14 cellular contexts compared by ENCODE assay signal in the genomic region with DNA sequence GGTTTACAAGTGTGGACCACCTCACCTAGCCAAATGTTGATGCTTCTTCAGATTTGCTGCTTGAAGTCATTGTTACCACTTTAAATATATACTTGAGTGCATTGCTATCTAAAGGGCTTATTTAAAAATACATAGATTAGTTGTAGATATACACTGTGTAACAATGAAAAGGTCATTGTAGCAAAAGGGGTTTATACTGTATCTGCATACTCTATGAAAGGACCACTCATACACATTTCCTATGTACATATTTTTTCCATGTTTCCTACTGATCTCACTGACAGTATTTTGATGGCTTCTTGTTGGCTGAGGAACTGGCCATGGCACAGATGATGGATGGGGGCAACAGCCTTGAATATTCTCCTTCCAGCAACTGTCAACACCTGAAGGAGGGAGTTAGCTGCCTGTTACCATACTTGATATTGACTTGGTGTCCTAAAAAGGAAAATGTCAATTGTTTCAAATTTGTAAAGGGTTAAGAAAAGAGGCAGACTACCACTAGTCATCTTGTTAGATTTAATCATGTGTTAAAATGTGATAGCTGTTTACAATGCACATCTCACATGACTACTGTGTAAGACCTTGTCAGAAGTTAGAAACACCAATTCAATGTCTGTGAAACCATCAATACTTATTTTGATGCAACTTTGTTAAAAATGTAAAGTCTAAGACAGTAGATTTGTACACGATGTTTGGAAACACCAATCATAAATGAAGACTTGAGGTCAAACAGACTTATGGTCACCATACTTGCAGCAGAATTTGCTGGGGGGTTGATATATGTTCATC. TPM values are rescaled to one million over a fixed set of nuclear protein-coding genes. Genes with fewer than 3 reads are reported as not detected.
A peak's percentile ranks its signal among the peaks of the same experiment; 100 is the strongest.
DNase-seq lines count a peak whose midpoint lies in the region; ATAC-seq, FAIRE-seq and TF ChIP-seq lines count a peak whose summit lies in the region.
"Had no signal": no experiment of that assay in that cellular context is flagged by ENCODE, and none has a peak within 500 bp of the region (broad histone marks: within the 10 kb centered on the region; RNA-seq: fewer than 3 reads in every experiment).

No MANE protein-coding gene starts in this region.

- H3K4me2 ChIP-seq in HepG2 (ENCODE audit: low read depth, low read length), result no peak overlapping the region

- in situ Hi-C loops in HepG2 (cut with HindIII; ENCODE audit: extremely low pct_ligation_motif_present, low pct_unique_long_range_greater_than_20kb), result no loop called here

- TF ChIP-seq POLR2A in HepG2 (IDR thresholded peaks at IDR 0.05; ENCODE audit: insufficient read depth in 1 of 2, low read depth in 2 of 2, low read length in 2 of 2), result no peak
- no peak for TF ChIP-seq POLR2A in right lobe of liver (IDR thresholded peaks at IDR 0.05)

- POLR2A ChIA-PET in HepG2 (lab: Yijun Ruan, JAX), result no interaction called here

- TF ChIP-seq CTCF in HepG2 (CRISPR knock-in tag; IDR thresholded peaks at IDR 0.05) (no peak), right lobe of liver (IDR thresholded peaks at IDR 0.05) (no peak), type B pancreatic cell (conservative IDR thresholded peaks at IDR 0.05) (no peak)

- no peak for TF ChIP-seq RAD21 in HepG2 (CRISPR knock-in tag; IDR thresholded peaks at IDR 0.05)

- no peaks in the 10 kb centered on the region for H3K27me3 Mint-ChIP-seq in type B pancreatic cell

- TF ChIP-seq EP300 in HepG2 (IDR thresholded peaks at IDR 0.05; ENCODE audit: low read depth in 2 of 2, low read length in 2 of 2), result no peak
- no peak for TF ChIP-seq EP300 in HepG2 (CRISPR knock-in tag; IDR thresholded peaks at IDR 0.05; ENCODE audit: borderline replicate concordance)

- peaks cover 17% of the 10 kb centered on the region for H3K36me3 Mint-ChIP-seq in type B pancreatic cell

- H3K9ac ChIP-seq in HepG2 (ENCODE audit: insufficient read depth, low read depth, low read length) (no peak overlapping the region), SK-N-MC (ENCODE audit: insufficient read length) (no peak overlapping the region)

- CTCF ChIA-PET in HepG2 (lab: Yijun Ruan, JAX; ENCODE audit: low intra/inter-chr PET ratio, low total read pairs), result no interaction called here

- H3K27ac ChIP-seq in HepG2 (ENCODE audit: extremely low read length, insufficient read depth, low read length) (peak overlapping the region; percentile 45), right lobe of liver (no peak overlapping the region), SK-N-MC (peak overlapping the region; percentile 92), epithelial cell of prostate (peak overlapping the region; percentile 89)
- H3K27ac ChIP-seq: left ventricle myocardium inferior had no signal

- peak overlapping the region; percentile 82 for H3K27ac Mint-ChIP-seq in type B pancreatic cell

- FAIRE-seq in HepG2 (lab: Jason Lieb, UNC), result no peak

- peaks cover 4 to 21% of the 10 kb centered on the region in 2 experiments for H3K36me3 ChIP-seq in HepG2 (replicated peaks in 1 of 2; ENCODE audit: control insufficient read depth in 1 of 2, insufficient read depth in 2 of 2, low read length in 2 of 2)
- H3K36me3 ChIP-seq in right lobe of liver, result no peaks in the 10 kb centered on the region
- H3K36me3 ChIP-seq in SK-N-MC (ENCODE audit: insufficient read depth, low read length), result peaks cover 28% of the 10 kb centered on the region
- H3K36me3 ChIP-seq: left ventricle myocardium inferior had no signal

- WGBS in HepG2 (ENCODE audit: low lambda C conversion rate), result 97% methylated on average over 1 of the region's 1 CpG
- 81% methylated on average over 1 of the region's 1 CpG for WGBS in right lobe of liver (ENCODE audit: insufficient coverage, low coverage, low lambda C conversion rate, missing lambda C conversion rate)

- H3K4me3 ChIP-seq in HepG2 (replicated peaks in 1 of 3; ENCODE audit: insufficient read depth in 1 of 3, low read depth in 2 of 3, low read length in 3 of 3), result no peak overlapping the region
- H3K4me3 ChIP-seq in right lobe of liver, result no peak overlapping the region
- no peak overlapping the region for H3K4me3 ChIP-seq in SK-N-MC
- H3K4me3 ChIP-seq: heart left ventricle, left ventricle myocardium inferior had no signal

- BruUV-seq in HepG2 (replicated peaks; lab: Mats Ljungman, UMichigan), result no TSS peak

- peaks cover 14% of the 10 kb centered on the region for H3K4me1 Mint-ChIP-seq in type B pancreatic cell (ENCODE audit: unreplicated experiment)

- H3K9me3 ChIP-seq in HepG2 (ENCODE audit: low read length) (no peaks in the 10 kb centered on the region), right lobe of liver (no peaks in the 10 kb centered on the region), SK-N-MC (ENCODE audit: low read depth, low read length) (no peaks in the 10 kb centered on the region)
- H3K9me3 ChIP-seq: heart left ventricle, left ventricle myocardium inferior had no signal

- H2AFZ ChIP-seq in HepG2 (ENCODE audit: low read length), result no peak overlapping the region

- ATAC-seq in HepG2, result no peak
- no peak for ATAC-seq in right lobe of liver
- ATAC-seq: heart left ventricle had no signal

- intact Hi-C loops in HepG2 (cut with micrococcal nuclease; ENCODE audit: unreplicated experiment) (no loop called here), right lobe of liver (cut with DNase I) (no loop called here)

- H3K79me2 ChIP-seq in HepG2 (ENCODE audit: insufficient read depth, low read length), result peaks cover 91% of the 10 kb centered on the region

- H3K4me3 Mint-ChIP-seq in type B pancreatic cell, result peak overlapping the region; percentile 30

- H3K4me1 ChIP-seq in HepG2 (ENCODE audit: insufficient read depth, low read length) (peaks cover 27% of the 10 kb centered on the region), right lobe of liver (peaks cover 0 to 11% (median under 1%) of the 10 kb centered on the region in 4 donors)

- H3K9me3 Mint-ChIP-seq in type B pancreatic cell, result no peaks in the 10 kb centered on the region

- H3K27me3 ChIP-seq in HepG2 (ENCODE audit: control insufficient read depth in 1 of 2, insufficient read depth in 2 of 2, low read length in 2 of 2), result no peaks in the 10 kb centered on the region
- H3K27me3 ChIP-seq in right lobe of liver, result no peaks in the 10 kb centered on the region
- H3K27me3 ChIP-seq: heart left ventricle had no signal

- H4K20me1 ChIP-seq in HepG2 (ENCODE audit: insufficient read depth, low read length), result peaks cover 28% of the 10 kb centered on the region

- DNase-seq in HepG2 (ENCODE audit: low spot score), result no peak
- DNase-seq in right lobe of liver, result no peak
- no peak for DNase-seq in SK-N-MC (ENCODE audit: low read depth, low spot score)
- no peak for DNase-seq in epithelial cell of prostate (ENCODE audit: low read depth, low spot score)
- no peak for DNase-seq in type B pancreatic cell (ENCODE audit: extremely low spot score, unreplicated experiment)
- DNase-seq in stimulated activated CD4-positive, alpha-beta T cell treated with anti-CD3 and anti-CD28 coated beads, Interleukin-15, amount 100 ng/mL, for 24 hours, result no peak
- DNase-seq in hippocampal formation (lab: John Stamatoyannopoulos, UW), result no peak
- no peak for DNase-seq in effector CD8-positive, alpha-beta T cell (lab: John Stamatoyannopoulos, UW)
- DNase-seq: activated CD8-positive, alpha-beta memory T cell treated with anti-CD3 and anti-CD28 coated beads for 24 hours; aorta; GF-D8; heart left ventricle; left ventricle myocardium inferior; NCI-H1694 had no signal

TF ChIP-seq in HepG2, 621 proteins besides CTCF, POLR2A, EP300 and RAD21 (continues in another document):
- TF ChIP-seq, protein P1, sequence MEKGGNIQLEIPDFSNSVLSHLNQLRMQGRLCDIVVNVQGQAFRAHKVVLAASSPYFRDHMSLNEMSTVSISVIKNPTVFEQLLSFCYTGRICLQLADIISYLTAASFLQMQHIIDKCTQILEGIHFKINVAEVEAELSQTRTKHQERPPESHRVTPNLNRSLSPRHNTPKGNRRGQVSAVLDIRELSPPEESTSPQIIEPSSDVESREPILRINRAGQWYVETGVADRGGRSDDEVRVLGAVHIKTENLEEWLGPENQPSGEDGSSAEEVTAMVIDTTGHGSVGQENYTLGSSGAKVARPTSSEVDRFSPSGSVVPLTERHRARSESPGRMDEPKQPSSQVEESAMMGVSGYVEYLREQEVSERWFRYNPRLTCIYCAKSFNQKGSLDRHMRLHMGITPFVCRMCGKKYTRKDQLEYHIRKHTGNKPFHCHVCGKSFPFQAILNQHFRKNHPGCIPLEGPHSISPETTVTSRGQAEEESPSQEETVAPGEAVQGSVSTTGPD (CRISPR knock-in tag; IDR thresholded peaks at IDR 0.05), result no peak
- TF ChIP-seq FOXO1 (CRISPR knock-in tag; IDR thresholded peaks at IDR 0.05) (no peak), ZNF780A (CRISPR knock-in tag; IDR thresholded peaks at IDR 0.05) (no peak), ARNT2 (CRISPR knock-in tag; IDR thresholded peaks at IDR 0.05; ENCODE audit: low read depth) (no peak), AHR (CRISPR knock-in tag; IDR thresholded peaks at IDR 0.05) (no peak), ZNF430 (CRISPR knock-in tag; IDR thresholded peaks at IDR 0.05) (no peak), SAFB2 (CRISPR knock-in tag; IDR thresholded peaks at IDR 0.05; ENCODE audit: borderline replicate concordance, low read depth) (no peak)

RNA-seq across cellular contexts. Expression of a gene that starts 33.5 kb away (rescaled TPM):
- total RNA-seq in HepG2 (2016; rRNA removed; fragmentation: Illumina TruSeq; extraction: Trizol) (106 and 120 TPM in 2 replicates), right lobe of liver (10 to 100 TPM; 41.6 to 95.1 (median 70.6) TPM), type B pancreatic cell (ENCODE audit: low replicate concordance) (143 and 186 TPM in 2 replicates)
- total RNA-seq in HepG2 (2016; cell fraction: cytosol; rRNA removed; fragmentation: Illumina TruSeq; extraction: Trizol; ENCODE audit: low read depth), result 19.3 and 24.2 TPM in 2 replicates
- total RNA-seq in HepG2 (2016; cell fraction: insoluble cytoplasmic fraction; rRNA removed; fragmentation: Illumina TruSeq; extraction: Trizol), result 113 and 116 TPM in 2 replicates
- total RNA-seq in HepG2 (2016; cell fraction: membrane; rRNA removed; fragmentation: Illumina TruSeq; extraction: Trizol), result 40.0 and 43.5 TPM in 2 replicates
- total RNA-seq in HepG2 (2016; cell fraction: nucleus; rRNA removed; fragmentation: Illumina TruSeq; extraction: Trizol), result 72.2 and 76.5 TPM in 2 replicates
- 39.0 and 48.2 TPM in 2 replicates for polyA plus RNA-seq in HepG2 (2011; rRNA removed)
- polyA plus RNA-seq in HepG2 (2011; cell fraction: cytosol; rRNA removed), result 33.3 and 40.9 TPM in 2 replicates
- 28.6 and 31.9 TPM in 2 replicates for polyA plus RNA-seq in HepG2 (2011; cell fraction: nucleus; rRNA removed)
- 98.5 and 102 TPM in 2 replicates for polyA plus RNA-seq in HepG2 (2012)
- 18.0 and 27.8 TPM in 2 replicates for polyA plus RNA-seq in HepG2 (2016; cell fraction: cytosol; fragmentation: Illumina TruSeq; extraction: Trizol; ENCODE audit: low read depth)
- 113 and 118 TPM in 2 replicates for polyA plus RNA-seq in HepG2 (2016; cell fraction: insoluble cytoplasmic fraction; fragmentation: Illumina TruSeq; extraction: Trizol; ENCODE audit: low read depth)
- 28.6 and 39.1 TPM in 2 replicates for polyA plus RNA-seq in HepG2 (2016; cell fraction: membrane; fragmentation: Illumina TruSeq; extraction: Trizol; ENCODE audit: low read depth)
- 112 and 122 TPM in 2 replicates for polyA plus RNA-seq in HepG2 (2016; cell fraction: nucleus; fragmentation: Illumina TruSeq; extraction: Trizol; ENCODE audit: insufficient read depth, low read depth)
- polyA minus RNA-seq in HepG2 (2011; rRNA and poly(A)+ RNA removed; ENCODE audit: low replicate concordance), result 42.7 and 61.6 TPM in 2 replicates
- polyA minus RNA-seq in HepG2 (2011; cell fraction: cytosol; rRNA and poly(A)+ RNA removed), result 82.0 and 98.0 TPM in 2 replicates
- 46.1 and 55.2 TPM in 2 replicates for polyA minus RNA-seq in HepG2 (2011; cell fraction: nucleus; rRNA and poly(A)+ RNA removed)

Comparison
In these comparisons a context has a peak if more than half of its experiments do, and no peak if none do; other contexts are left out.
1. H3K27ac ChIP-seq: peak in HepG2 (single experiment), SK-N-MC (single experiment) and epithelial cell of prostate (single experiment); none in right lobe of liver (0 of 3).